23 cellular contexts compared by ENCODE assay signal in the genomic region with DNA sequence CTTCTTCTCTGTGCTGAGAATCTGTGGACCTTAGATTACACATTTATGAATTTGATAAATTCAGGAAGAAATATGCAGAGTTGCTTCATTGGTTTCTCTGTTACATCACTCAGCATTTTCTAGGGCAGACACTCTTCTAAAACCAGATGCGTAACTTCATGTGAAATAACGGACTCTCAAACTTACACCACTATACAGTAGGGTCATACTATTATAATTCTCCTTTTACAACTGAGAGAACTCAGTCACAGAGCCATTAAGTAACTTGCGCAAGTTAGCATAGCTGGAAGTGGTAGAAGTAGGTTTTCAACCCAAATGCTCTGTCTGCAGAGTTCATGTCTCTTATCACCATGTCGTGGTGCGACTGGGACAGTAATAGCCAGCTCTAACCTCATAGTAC. TPM values are rescaled to one million over a fixed set of nuclear protein-coding genes. Genes with fewer than 3 reads are reported as not detected.
"Had no signal": no experiment of that assay in that cellular context is flagged by ENCODE, and none has a peak within 500 bp of the region (broad histone marks: within the 10 kb centered on the region; RNA-seq: fewer than 3 reads in every experiment).

No MANE protein-coding gene starts in this region.

- H3K36me3 Mint-ChIP-seq: activated naive CD8-positive, alpha-beta T cell treated with anti-CD3 and anti-CD28 coated beads, Interleukin-2, amount 10 ng/mL, durations not matched to agents 7 days and 5 days; brain had no signal

- H3K4me1 Mint-ChIP-seq: activated naive CD8-positive, alpha-beta T cell treated with anti-CD3 and anti-CD28 coated beads, Interleukin-2, amount 10 ng/mL, durations not matched to agents 7 days and 5 days had no signal

- H3K27me3 ChIP-seq: spleen, tibial nerve, uterus had no signal

- H3K4me3 ChIP-seq: coronary artery, lung, spleen, tibial nerve, uterus had no signal

- H3K4me3 Mint-ChIP-seq: activated CD4-positive, alpha-beta T cell treated with anti-CD3 and anti-CD28 coated beads, Interleukin-2, amount 10 ng/mL, durations not matched to agents 24 days and 14 days; activated CD8-positive, alpha-beta T cell treated with anti-CD3 and anti-CD28 coated beads for 36 hours; activated naive CD8-positive, alpha-beta T cell treated with anti-CD3 and anti-CD28 coated beads, Interleukin-2, amount 10 ng/mL, durations not matched to agents 7 days and 5 days; activated T-helper 17 cell treated with anti-CD3 and anti-CD28 coated beads, Interleukin-2, amount 50 U/mL, for 72 hours; brain; nephron; stimulated activated naive CD8-positive, alpha-beta T cell treated with anti-CD3 and anti-CD28 coated beads, Interleukin-15, Interleukin-2, amounts not matched to agents 100 ng/mL and 50 ng/mL, for 24 hours had no signal

- H3K9me3 Mint-ChIP-seq: activated CD4-positive, alpha-beta T cell treated with anti-CD3 and anti-CD28 coated beads, Interleukin-2, amount 10 ng/mL, durations not matched to agents 24 days and 14 days; activated CD8-positive, alpha-beta T cell treated with anti-CD3 and anti-CD28 coated beads for 36 hours; activated naive CD8-positive, alpha-beta T cell treated with anti-CD3 and anti-CD28 coated beads, Interleukin-2, amount 10 ng/mL, durations not matched to agents 7 days and 5 days; activated T-helper 17 cell treated with anti-CD3 and anti-CD28 coated beads, Interleukin-2, amount 50 U/mL, for 72 hours; nephron; stimulated activated naive CD8-positive, alpha-beta T cell treated with anti-CD3 and anti-CD28 coated beads, Interleukin-15, Interleukin-2, amounts not matched to agents 100 ng/mL and 50 ng/mL, for 24 hours had no signal

- DNase-seq: activated CD4-positive, alpha-beta T cell treated with anti-CD3 and anti-CD28 coated beads, Interleukin-2, amount 10 ng/mL, durations not matched to agents 24 days and 14 days; activated CD8-positive, alpha-beta T cell treated with anti-CD3 and anti-CD28 coated beads for 36 hours; activated naive CD4-positive, alpha-beta T cell; activated naive CD8-positive, alpha-beta T cell treated with anti-CD3 and anti-CD28 coated beads, Interleukin-2, amount 10 ng/mL, durations not matched to agents 7 days and 5 days; activated T-cell treated with anti-CD3 and anti-CD28 coated beads, Interleukin-2, amount 50 U/mL, for 1 hour; anterior cingulate cortex; caudate nucleus; erythroblast; hypothalamus; islet precursor cell; nucleus accumbens; retina; spleen; uterus had no signal

- H3K27me3 Mint-ChIP-seq: activated T-helper 17 cell treated with anti-CD3 and anti-CD28 coated beads, Interleukin-2, amount 50 U/mL, for 72 hours had no signal

- H3K9me3 ChIP-seq: spleen, tibial nerve, uterus had no signal

- H3K27ac Mint-ChIP-seq: activated CD4-positive, alpha-beta T cell treated with anti-CD3 and anti-CD28 coated beads, Interleukin-2, amount 10 ng/mL, durations not matched to agents 24 days and 14 days; activated CD8-positive, alpha-beta T cell treated with anti-CD3 and anti-CD28 coated beads for 36 hours; activated naive CD8-positive, alpha-beta T cell treated with anti-CD3 and anti-CD28 coated beads, Interleukin-2, amount 10 ng/mL, durations not matched to agents 7 days and 5 days; activated T-helper 17 cell treated with anti-CD3 and anti-CD28 coated beads, Interleukin-2, amount 50 U/mL, for 72 hours; brain; nephron; stimulated activated naive CD8-positive, alpha-beta T cell treated with anti-CD3 and anti-CD28 coated beads, Interleukin-15, Interleukin-2, amounts not matched to agents 100 ng/mL and 50 ng/mL, for 24 hours had no signal

- H3K36me3 ChIP-seq: spleen, tibial nerve, uterus had no signal

- H3K27ac ChIP-seq: coronary artery, spleen, uterus had no signal

RNA-seq across cellular contexts. Expression of a gene that starts 5.7 kb away (rescaled TPM):
- total RNA-seq: activated CD4-positive, alpha-beta T cell treated with anti-CD3 and anti-CD28 coated beads, Interleukin-2, amount 10 ng/mL, durations not matched to agents 24 days and 14 days; activated CD8-positive, alpha-beta T cell treated with anti-CD3 and anti-CD28 coated beads for 36 hours; activated naive CD8-positive, alpha-beta T cell treated with anti-CD3 and anti-CD28 coated beads, Interleukin-2, amount 10 ng/mL, durations not matched to agents 7 days and 5 days; activated T-helper 17 cell treated with anti-CD3 and anti-CD28 coated beads, Interleukin-2, amount 50 U/mL, for 72 hours; frontal cortex; lung; posterior vena cava; spleen; tibial nerve; uterus had no signal

RNA-seq across cellular contexts. Expression of a gene that starts 56.1 kb away (rescaled TPM):
- total RNA-seq: activated CD4-positive, alpha-beta T cell treated with anti-CD3 and anti-CD28 coated beads, Interleukin-2, amount 10 ng/mL, durations not matched to agents 24 days and 14 days; activated CD8-positive, alpha-beta T cell treated with anti-CD3 and anti-CD28 coated beads for 36 hours; activated naive CD8-positive, alpha-beta T cell treated with anti-CD3 and anti-CD28 coated beads, Interleukin-2, amount 10 ng/mL, durations not matched to agents 7 days and 5 days; activated T-helper 17 cell treated with anti-CD3 and anti-CD28 coated beads, Interleukin-2, amount 50 U/mL, for 72 hours; posterior vena cava; spleen had no signal
